ENCODE assay signal across 24 cellular contexts in genomic region chr3:180983136-180983535, GRCh38. TPM values are rescaled to one million over a fixed set of nuclear protein-coding genes. Genes with fewer than 3 reads are reported as not detected.
DNase-seq lines count a peak whose midpoint lies in the region; ATAC-seq and TF ChIP-seq lines count a peak whose summit lies in the region.
"Had no signal": no experiment of that assay in that cellular context is flagged by ENCODE, and none has a peak within 500 bp of the region (broad histone marks: within the 10 kb centered on the region; RNA-seq: fewer than 3 reads in every experiment).

No MANE protein-coding gene starts in this region.

- intact Hi-C loops in heart right ventricle (cut with DNase I) (loop anchor here in 4 of 10 donors (5.0 to 10.0 kb wide), 3 partner anchors 71 to 378 kb away; partner anchors contain the start of genes TTC14 (in 2 of the 4) and FXR1 (in 1 of the 4)), aorta (cut with DNase I) (loop anchor here in 1 of 2 donors (10.0 kb wide), 1 partner anchor 68 kb away; the partner anchor contains the start of gene FXR1)

- CTCF ChIA-PET in WTC11 (lab: Charles Lee): no interaction called here

- H3K36me3 ChIP-seq in cardiac muscle cell: peaks cover 27% of the 10 kb centered on the region
- H3K36me3 ChIP-seq in heart right ventricle: peaks cover 0 to 96% (median 17%) of the 10 kb centered on the region in 9 donors
- H3K36me3 ChIP-seq in smooth muscle cell (ENCODE audit: low read depth): no peaks in the 10 kb centered on the region
- peaks cover 4 to 7% of the 10 kb centered on the region in 2 donors for H3K36me3 ChIP-seq in aorta (ENCODE audit: control insufficient read depth in 1 of 2, insufficient read depth in 2 of 2, low read length in 1 of 2)

- H3K9me3 Mint-ChIP-seq in WTC11: no peaks in the 10 kb centered on the region
- H3K9me3 Mint-ChIP-seq in stimulated activated memory B cell treated with anti-CD40 and anti-IgM and Interleukin-4, amounts not matched to agents 10 μg/mL and 1 μg/mL and 100 μg/mL, for 72 hours: no peaks in the 10 kb centered on the region
- H3K9me3 Mint-ChIP-seq: dendritic cell treated with granulocyte-macrophage colony-stimulating factor and Interleukin-4, amounts not matched to agents 40 ng/mL and 50 ng/mL, for 4 days; neural crest cell had no signal

- POLR2A ChIA-PET in WTC11 (lab: Charles Lee): no interaction called here

- TF ChIP-seq CTCF in cardiac muscle cell (IDR thresholded peaks at IDR 0.05; ENCODE audit: low read depth, low read length) (no peak), heart right ventricle (IDR thresholded peaks at IDR 0.05) (no peak), WTC11 (IDR thresholded peaks at IDR 0.05) (no peak), smooth muscle cell (IDR thresholded peaks at IDR 0.05; ENCODE audit: borderline replicate concordance, insufficient read depth, poor library complexity, severe bottlenecking) (no peak)

- H4K20me1 ChIP-seq in smooth muscle cell (ENCODE audit: low read depth): no peaks in the 10 kb centered on the region

- H3K4me1 ChIP-seq in cardiac muscle cell (ENCODE audit: low read depth) (peaks cover 18% of the 10 kb centered on the region), heart right ventricle (peaks cover 0 to 46% (median 17%) of the 10 kb centered on the region in 9 donors), smooth muscle cell (ENCODE audit: low read depth) (peaks cover 2% of the 10 kb centered on the region), aorta (ENCODE audit: control insufficient read depth in 1 of 2, insufficient read depth in 2 of 2, low read length in 2 of 2) (peaks cover 0 to 2% of the 10 kb centered on the region in 2 donors)

- WGBS in heart right ventricle, 2 donors: 79 to 80% methylated on average over 2 of the region's 2 CpGs
- 91% methylated on average over 2 of the region's 2 CpGs for WGBS in smooth muscle cell (ENCODE audit: low lambda C conversion rate)
- WGBS in aorta, 2 donors: 62 to 64% methylated on average over 2 of the region's 2 CpGs

- H3K4me3 ChIP-seq in cardiac muscle cell (no peak overlapping the region), heart right ventricle (no peak overlapping the region), smooth muscle cell (no peak overlapping the region), aorta (ENCODE audit: low read length in 2 of 2) (no peak overlapping the region)
- H3K4me3 ChIP-seq: psoas muscle, skin epidermis, stomach had no signal

- H3K9me3 ChIP-seq in cardiac muscle cell (ENCODE audit: low read depth) (no peaks in the 10 kb centered on the region), heart right ventricle (no peaks in the 10 kb centered on the region), smooth muscle cell (replicated peaks; ENCODE audit: low read depth) (no peaks in the 10 kb centered on the region), aorta (ENCODE audit: control insufficient read depth, low read length) (no peaks in the 10 kb centered on the region)
- H3K9me3 ChIP-seq: psoas muscle, stomach had no signal

- peaks cover 9% of the 10 kb centered on the region for H3K4me1 Mint-ChIP-seq in WTC11
- no peaks in the 10 kb centered on the region for H3K4me1 Mint-ChIP-seq in stimulated activated memory B cell treated with anti-CD40 and anti-IgM and Interleukin-4, amounts not matched to agents 10 μg/mL and 1 μg/mL and 100 μg/mL, for 72 hours

- ATAC-seq in heart right ventricle: no peak
- no peak for ATAC-seq in WTC11
- no peak for ATAC-seq in aorta (ENCODE audit: low FRiP score)
- no peak for ATAC-seq in GM18873 (IDR thresholded peaks at IDR 0.05; ENCODE audit: low FRiP score, unreplicated experiment)
- ATAC-seq in stimulated activated memory B cell treated with anti-CD40 and anti-IgM and Interleukin-4, amounts not matched to agents 10 μg/mL and 1 μg/mL and 100 μg/mL, for 72 hours: no peak
- ATAC-seq: HCT116, left cardiac atrium, PC-3, psoas muscle had no signal

- no peak overlapping the region for H3K4me2 ChIP-seq in smooth muscle cell

- no peak overlapping the region for H3K9ac ChIP-seq in smooth muscle cell (ENCODE audit: low read depth)

- H3K27ac ChIP-seq in cardiac muscle cell: peak overlapping the region; percentile 80
- peak overlapping the region in 2 of 10 donors; percentile 11 to 41 for H3K27ac ChIP-seq in heart right ventricle
- H3K27ac ChIP-seq in smooth muscle cell (ENCODE audit: low read depth): peak overlapping the region; percentile 5
- no peak overlapping the region for H3K27ac ChIP-seq in aorta (ENCODE audit: low read depth in 1 of 2, low read length in 2 of 2)
- H3K27ac ChIP-seq: psoas muscle, skin epidermis had no signal

- no peaks in the 10 kb centered on the region for H3K27me3 Mint-ChIP-seq in WTC11 (ENCODE audit: low read depth)
- no peaks in the 10 kb centered on the region for H3K27me3 Mint-ChIP-seq in stimulated activated memory B cell treated with anti-CD40 and anti-IgM and Interleukin-4, amounts not matched to agents 10 μg/mL and 1 μg/mL and 100 μg/mL, for 72 hours
- H3K27me3 Mint-ChIP-seq: dendritic cell treated with granulocyte-macrophage colony-stimulating factor and Interleukin-4, amounts not matched to agents 40 ng/mL and 50 ng/mL, for 4 days had no signal

- peaks cover 26% of the 10 kb centered on the region for H3F3A ChIP-seq in smooth muscle cell (ENCODE audit: low read depth)

- H3K4me3 Mint-ChIP-seq in WTC11: no peak overlapping the region
- H3K4me3 Mint-ChIP-seq in stimulated activated memory B cell treated with anti-CD40 and anti-IgM and Interleukin-4, amounts not matched to agents 10 μg/mL and 1 μg/mL and 100 μg/mL, for 72 hours: no peak overlapping the region
- H3K4me3 Mint-ChIP-seq: dendritic cell treated with granulocyte-macrophage colony-stimulating factor and Interleukin-4, amounts not matched to agents 40 ng/mL and 50 ng/mL, for 4 days; neural crest cell had no signal

- H3K27ac Mint-ChIP-seq in WTC11: peak overlapping the region; percentile 47
- H3K27ac Mint-ChIP-seq in stimulated activated memory B cell treated with anti-CD40 and anti-IgM and Interleukin-4, amounts not matched to agents 10 μg/mL and 1 μg/mL and 100 μg/mL, for 72 hours: no peak overlapping the region
- H3K27ac Mint-ChIP-seq: dendritic cell treated with granulocyte-macrophage colony-stimulating factor and Interleukin-4, amounts not matched to agents 40 ng/mL and 50 ng/mL, for 4 days had no signal

- peaks cover 23% of the 10 kb centered on the region for H3K36me3 Mint-ChIP-seq in WTC11
- H3K36me3 Mint-ChIP-seq in stimulated activated memory B cell treated with anti-CD40 and anti-IgM and Interleukin-4, amounts not matched to agents 10 μg/mL and 1 μg/mL and 100 μg/mL, for 72 hours: peaks cover 12% of the 10 kb centered on the region

- H3K27me3 ChIP-seq in cardiac muscle cell (no peaks in the 10 kb centered on the region), heart right ventricle (no peaks in the 10 kb centered on the region), smooth muscle cell (ENCODE audit: low read depth) (no peaks in the 10 kb centered on the region), aorta (ENCODE audit: control insufficient read depth in 1 of 2, insufficient read depth in 2 of 2, low read length in 1 of 2) (no peaks in the 10 kb centered on the region)
- H3K27me3 ChIP-seq: stomach had no signal

- H2AFZ ChIP-seq in smooth muscle cell (ENCODE audit: low read depth): no peak overlapping the region

- DNase-seq in cardiac muscle cell (ENCODE audit: low read depth in 1 of 2, low spot score in 1 of 2) (no peak), heart right ventricle (no peak), WTC11 (ENCODE audit: low spot score) (no peak), fibroblast of the conjunctiva (ENCODE audit: low read depth) (peak; percentile 28), smooth muscle cell (lab: John Stamatoyannopoulos, UW; ENCODE audit: unreplicated experiment) (no peak), aorta (no peak)
- DNase-seq: activated CD4-positive, alpha-beta T cell treated with anti-CD3 and anti-CD28 coated beads for 48 hours; DMS79 treated with DMSO at 0.1 percent for 48 hours; Kasumi-1; left cardiac atrium; NCI-H1092; NCI-H2029; PC-3; psoas muscle; SHP77 treated with DMSO at 0.1 percent for 48 hours; stomach; T-helper 1 cell; trophoblast cell had no signal

- H3K79me2 ChIP-seq in smooth muscle cell (ENCODE audit: low read depth): peaks cover 1% of the 10 kb centered on the region

TF ChIP-seq in WTC11, 78 proteins besides CTCF, POLR2A, EP300 and RAD21 (continues in another document):
- no peak for TF ChIP-seq ATF1 (CRISPR knock-in tag; IDR thresholded peaks at IDR 0.05)
- no peak for TF ChIP-seq E2F4 (CRISPR knock-in tag; IDR thresholded peaks at IDR 0.05; ENCODE audit: borderline replicate concordance, low read depth)
- TF ChIP-seq ATF2 (CRISPR knock-in tag; IDR thresholded peaks at IDR 0.05; ENCODE audit: borderline replicate concordance, low read depth): no peak
- TF ChIP-seq SOX15 (CRISPR knock-in tag; IDR thresholded peaks at IDR 0.05): no peak

RNA-seq across cellular contexts. Expression of gene DNAJC19, which starts 6.4 kb away (rescaled TPM):
- 48.4 and 48.8 TPM in 2 replicates for total RNA-seq in cardiac muscle cell
- polyA plus RNA-seq in cardiac muscle cell: 115 and 130 TPM in 2 replicates
- total RNA-seq in heart right ventricle: 100 to 1,000 TPM in 4 of 10 donors, 10 to 100 TPM in 6; 64.9 to 132 (median 97.6) TPM
- 10 to 100 TPM; 57.6 to 92.3 TPM for polyA plus RNA-seq in heart right ventricle
- total RNA-seq in WTC11 (2021): 65.7 to 81.1 TPM (median 67.9 TPM) in 3 replicates
- 26.6 and 34.6 TPM in 2 replicates for total RNA-seq in smooth muscle cell
- 56.0 and 63.1 TPM in 2 replicates for polyA plus RNA-seq in smooth muscle cell
- total RNA-seq in aorta: 10 to 100 TPM; 38.9 to 45.2 TPM
- polyA plus RNA-seq in aorta: 10 to 100 TPM; 52.4 to 70.2 TPM

Comparison
In these comparisons a context has a peak if more than half of its experiments do, and no peak if none do; other contexts are left out.
1. H3K27ac ChIP-seq: peak in cardiac muscle cell (single experiment) and smooth muscle cell (single experiment); none in aorta (0 of 2).